ENCODE assay signal across 9 cellular contexts in genomic region chrX:65451663-65452062, GRCh38.
DNase-seq lines count a peak whose midpoint lies in the region; ATAC-seq and TF ChIP-seq lines count a peak whose summit lies in the region.
"Had no signal": no experiment of that assay in that cellular context is flagged by ENCODE, and none has a peak within 500 bp of the region (broad histone marks: within the 10 kb centered on the region; RNA-seq: fewer than 3 reads in every experiment).

No MANE protein-coding gene starts in this region.

- no peaks in the 10 kb centered on the region for H3K4me1 ChIP-seq in SK-N-SH (ENCODE audit: control insufficient read depth in 1 of 2, insufficient read depth in 2 of 2, low read depth in 1 of 2, low read length in 1 of 2)
- H3K4me1 ChIP-seq in Loucy (ENCODE audit: insufficient read depth, low read length, poor library complexity, severe bottlenecking): no peaks in the 10 kb centered on the region
- H3K4me1 ChIP-seq in mesenchymal stem cell (ENCODE audit: control insufficient read depth, insufficient read depth, low read depth, low read length): no peaks in the 10 kb centered on the region

- H4K91ac ChIP-seq in mesenchymal stem cell (ENCODE audit: low read length): no peak overlapping the region

- POLR2A ChIA-PET in SK-N-SH (lab: Yijun Ruan, JAX): no interaction called here

- no peaks in the 10 kb centered on the region for H3K9me3 ChIP-seq in SK-N-SH
- H3K9me3 ChIP-seq in Loucy (ENCODE audit: insufficient read depth, low read depth, low read length): no peaks in the 10 kb centered on the region
- H3K9me3 ChIP-seq in mesenchymal stem cell (ENCODE audit: control insufficient read depth, low read length): peaks cover 1% of the 10 kb centered on the region

- H3K79me2 ChIP-seq in SK-N-SH (ENCODE audit: insufficient read depth): no peaks in the 10 kb centered on the region
- H3K79me2 ChIP-seq in Loucy (ENCODE audit: insufficient read depth, low read length): no peaks in the 10 kb centered on the region

- no peak for ATAC-seq in SK-N-SH treated with all-trans-retinoic acid at 6 μM for 48 hours
- peak; percentile 63 for ATAC-seq in GM19467 (IDR thresholded peaks at IDR 0.05; ENCODE audit: unreplicated experiment)

- no peak overlapping the region for H3K4me3 ChIP-seq in SK-N-SH (ENCODE audit: low read depth in 2 of 2, low read length in 1 of 2)
- H3K4me3 ChIP-seq in Loucy (ENCODE audit: low read length, poor library complexity, severe bottlenecking): no peak overlapping the region
- no peak overlapping the region for H3K4me3 ChIP-seq in mesenchymal stem cell (ENCODE audit: insufficient read depth in 1 of 2, low read depth in 1 of 2, low read length in 2 of 2)

- WGBS in SK-N-SH (ENCODE audit: low lambda C conversion rate): 2% methylated on average over 2 of the region's 2 CpGs
- 21% methylated on average over 1 of the region's 2 CpGs for WGBS in mesenchymal stem cell

- H2AFZ ChIP-seq in SK-N-SH (ENCODE audit: low read depth) (no peak overlapping the region), Loucy (ENCODE audit: low read length) (no peak overlapping the region), mesenchymal stem cell (ENCODE audit: low read depth, low read length) (no peak overlapping the region)

- H3K27me3 ChIP-seq in SK-N-SH (ENCODE audit: insufficient read depth) (no peaks in the 10 kb centered on the region), Loucy (ENCODE audit: insufficient read depth, low read length, poor library complexity, severe bottlenecking) (no peaks in the 10 kb centered on the region), mesenchymal stem cell (ENCODE audit: control insufficient read depth in 1 of 2, insufficient read depth in 1 of 2, low read length in 2 of 2) (no peaks in the 10 kb centered on the region)

- no peak overlapping the region for H2BK12ac ChIP-seq in mesenchymal stem cell (ENCODE audit: low read length in 2 of 2)

- no peaks in the 10 kb centered on the region for H3K36me3 ChIP-seq in SK-N-SH (replicated peaks in 1 of 2; ENCODE audit: control insufficient read depth in 1 of 2, insufficient read depth in 2 of 2, low read length in 1 of 2)
- H3K36me3 ChIP-seq in Loucy (ENCODE audit: insufficient read depth, low read length): no peaks in the 10 kb centered on the region
- H3K36me3 ChIP-seq in mesenchymal stem cell (ENCODE audit: control insufficient read depth in 1 of 2, insufficient read depth in 2 of 2, low read depth in 1 of 2, low read length in 2 of 2): no peaks in the 10 kb centered on the region

- no peak overlapping the region for H3K27ac ChIP-seq in SK-N-SH (ENCODE audit: low read depth in 2 of 2, low read length in 1 of 2)
- H3K27ac ChIP-seq in mesenchymal stem cell (ENCODE audit: low read length, poor library complexity, severe bottlenecking): no peak overlapping the region

- H3K9me2 ChIP-seq in SK-N-SH: no peaks in the 10 kb centered on the region
- no peaks in the 10 kb centered on the region for H3K9me2 ChIP-seq in Loucy (replicated peaks; ENCODE audit: low read depth, low read length)

- H3K18ac ChIP-seq in mesenchymal stem cell (ENCODE audit: low read depth in 1 of 2, low read length in 2 of 2): no peak overlapping the region

- no peak overlapping the region for H4K8ac ChIP-seq in mesenchymal stem cell (ENCODE audit: low read length)

- TF ChIP-seq RAD21 in SK-N-SH (IDR thresholded peaks at IDR 0.05; ENCODE audit: low read length): peak; percentile 52

- no peak overlapping the region for H2AK5ac ChIP-seq in mesenchymal stem cell (ENCODE audit: low read length, severe bottlenecking)

- CTCF ChIA-PET in SK-N-SH (lab: Yijun Ruan, JAX): interaction anchor here (0.6 to 1.2 kb wide), 9 partner anchors 10 to 1358 kb away, joined by 3 to 5 read pairs (median 3); no protein-coding TSS in a partner anchor

- peak; percentile 9 for DNase-seq in SK-N-SH
- DNase-seq in astrocyte of the hippocampus (ENCODE audit: low read depth, low spot score): peak; percentile 27
- peak; percentile 15 for DNase-seq in mesenchymal stem cell
- DNase-seq in activated CD8-positive, alpha-beta memory T cell treated with anti-CD3 and anti-CD28 coated beads, Interleukin-2, amount 50 U/mL, for 4 hours: no peak
- DNase-seq in stimulated activated naive CD4-positive, alpha-beta T cell treated with Interleukin-2 at 50 U/mL for 16 hours (lab: John Stamatoyannopoulos, UW): no peak
- DNase-seq: activated naive CD8-positive, alpha-beta T cell treated with anti-CD3 and anti-CD28 coated beads, Interleukin-2, amount 10 ng/mL, durations not matched to agents 7 days and 5 days had no signal

- no peak overlapping the region for H2BK5ac ChIP-seq in mesenchymal stem cell (ENCODE audit: low read depth, low read length, poor library complexity, severe bottlenecking)

- no peak overlapping the region for H2BK120ac ChIP-seq in mesenchymal stem cell (ENCODE audit: low read depth, low read length)

- H3F3A ChIP-seq in SK-N-SH (replicated peaks; ENCODE audit: insufficient read depth): peaks cover 5% of the 10 kb centered on the region
- no peaks in the 10 kb centered on the region for H3F3A ChIP-seq in Loucy (ENCODE audit: low read depth)

- no peak overlapping the region for H3K4ac ChIP-seq in mesenchymal stem cell (ENCODE audit: low read depth in 1 of 2, low read length in 2 of 2)

- TF ChIP-seq EP300 in SK-N-SH (IDR thresholded peaks at IDR 0.05; ENCODE audit: borderline replicate concordance in 1 of 2, low read depth in 1 of 2, low read length in 1 of 2): no peak

- H3K14ac ChIP-seq in mesenchymal stem cell (ENCODE audit: low read length in 2 of 2): no peak overlapping the region

- H2BK15ac ChIP-seq in mesenchymal stem cell (ENCODE audit: low read depth, poor library complexity, severe bottlenecking): no peak overlapping the region

- no peak overlapping the region for H3K23ac ChIP-seq in mesenchymal stem cell (ENCODE audit: low read length in 2 of 2)

- H3K9ac ChIP-seq in SK-N-SH (no peak overlapping the region), Loucy (ENCODE audit: low read depth, low read length, poor library complexity, severe bottlenecking) (no peak overlapping the region), mesenchymal stem cell (ENCODE audit: low read length) (no peak overlapping the region)

- H3K79me1 ChIP-seq in mesenchymal stem cell (replicated peaks; ENCODE audit: low read length, poor library complexity, severe bottlenecking): no peaks in the 10 kb centered on the region

- H3K4me2 ChIP-seq in SK-N-SH (no peak overlapping the region), Loucy (ENCODE audit: low read depth, low read length, poor library complexity, severe bottlenecking) (no peak overlapping the region), mesenchymal stem cell (ENCODE audit: low read length, poor library complexity, severe bottlenecking) (no peak overlapping the region)

- TF ChIP-seq CTCF in SK-N-SH (IDR thresholded peaks at IDR 0.05): peak; percentile 61
- peak; percentile 67 for TF ChIP-seq CTCF in Loucy (conservative IDR thresholded peaks at IDR 0.05; ENCODE audit: low read length)

- H4K20me1 ChIP-seq in SK-N-SH (ENCODE audit: insufficient read depth) (no peaks in the 10 kb centered on the region), Loucy (ENCODE audit: insufficient read depth, low read length, poor library complexity, severe bottlenecking) (no peaks in the 10 kb centered on the region)

TF ChIP-seq in SK-N-SH, 30 proteins besides CTCF, POLR2A, EP300 and RAD21 (continues in another document):
- TF ChIP-seq CHD2 (IDR thresholded peaks at IDR 0.05; ENCODE audit: low read length, partially characterized antibody) (no peak), NRF1 (IDR thresholded peaks at IDR 0.05; ENCODE audit: low read depth, low read length) (no peak), RFX5 (IDR thresholded peaks at IDR 0.05; ENCODE audit: low read length) (no peak), MXI1 (IDR thresholded peaks at IDR 0.05; ENCODE audit: low read depth, low read length) (no peak), USF2 (IDR thresholded peaks at IDR 0.05; ENCODE audit: borderline replicate concordance, low read depth, low read length) (no peak), RCOR1 (IDR thresholded peaks at IDR 0.05; ENCODE audit: low read length) (no peak)

TF ChIP-seq in SK-N-SH treated with all-trans-retinoic acid at 6 μM for 48 hours, 23 proteins besides CTCF, POLR2A, EP300 and RAD21 (continues in another document):
- TF ChIP-seq ZFP30 (CRISPR knock-in tag; IDR thresholded peaks at IDR 0.05) (no peak), TOX (CRISPR knock-in tag; IDR thresholded peaks at IDR 0.05; ENCODE audit: borderline replicate concordance) (no peak), RARB (CRISPR knock-in tag; IDR thresholded peaks at IDR 0.05) (no peak), TSHZ2 (CRISPR knock-in tag; IDR thresholded peaks at IDR 0.05) (no peak), ZFP3 (CRISPR knock-in tag; IDR thresholded peaks at IDR 0.05) (no peak), ISL1 (CRISPR knock-in tag; IDR thresholded peaks at IDR 0.05) (no peak), GLIS3 (CRISPR knock-in tag; IDR thresholded peaks at IDR 0.05) (no peak)

Comparison
In these comparisons a context has a peak if more than half of its experiments do, and no peak if none do; other contexts are left out.
1. DNase-seq: peak in SK-N-SH (single experiment), astrocyte of the hippocampus (single experiment) and mesenchymal stem cell (single experiment); none in activated CD8-positive, alpha-beta memory T cell treated with anti-CD3 and anti-CD28 coated beads, Interleukin-2, amount 50 U/mL, for 4 hours (single experiment) and stimulated activated naive CD4-positive, alpha-beta T cell treated with Interleukin-2 at 50 U/mL for 16 hours (single experiment).